ENCODE assay signal across 1 cellular context in genomic region chr6:34093206-34093605, GRCh38.
TF ChIP-seq lines count a peak whose summit lies in the region.

No MANE protein-coding gene starts in this region.

TF ChIP-seq in H1, 55 proteins besides CTCF, POLR2A, EP300 and RAD21:
- no peak for TF ChIP-seq TBP (IDR thresholded peaks at IDR 0.05; ENCODE audit: low read depth, low read length)
- TF ChIP-seq KDM4A (IDR thresholded peaks at IDR 0.05; ENCODE audit: low read depth, low read length, severe bottlenecking), result no peak
- TF ChIP-seq, protein P1, sequence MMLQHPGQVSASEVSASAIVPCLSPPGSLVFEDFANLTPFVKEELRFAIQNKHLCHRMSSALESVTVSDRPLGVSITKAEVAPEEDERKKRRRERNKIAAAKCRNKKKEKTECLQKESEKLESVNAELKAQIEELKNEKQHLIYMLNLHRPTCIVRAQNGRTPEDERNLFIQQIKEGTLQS (IDR thresholded peaks at IDR 0.05; ENCODE audit: insufficient read depth, low read depth, low read length), result no peak
- no peak for TF ChIP-seq MAFK (IDR thresholded peaks at IDR 0.05; ENCODE audit: low read depth, low read length)
- no peak for TF ChIP-seq NRF1 (IDR thresholded peaks at IDR 0.05; ENCODE audit: low read depth, low read length)
- no peak for TF ChIP-seq GABPA (IDR thresholded peaks at IDR 0.05; ENCODE audit: borderline replicate concordance, insufficient read depth, low read length)
- TF ChIP-seq EGR1 (IDR thresholded peaks at IDR 0.05; ENCODE audit: borderline replicate concordance, low read depth, low read length), result no peak
- no peak for TF ChIP-seq SP1 (IDR thresholded peaks at IDR 0.05; ENCODE audit: low read depth, low read length)
- TF ChIP-seq SUZ12 (IDR thresholded peaks at IDR 0.05; ENCODE audit: low read length), result no peak
- no peak for TF ChIP-seq TAF1 (IDR thresholded peaks at IDR 0.05; ENCODE audit: low read depth, low read length)
- no peak for TF ChIP-seq HDAC6 (IDR thresholded peaks at IDR 0.05; ENCODE audit: low read depth, low read length)
- no peak for TF ChIP-seq CTBP2 (IDR thresholded peaks at IDR 0.05; ENCODE audit: borderline replicate concordance, insufficient read depth, insufficient read length, low read length)
- no peak for TF ChIP-seq USF2 (IDR thresholded peaks at IDR 0.05; ENCODE audit: low read length)
- TF ChIP-seq JUND (IDR thresholded peaks at IDR 0.05; ENCODE audit: low read length), result no peak
- no peak for TF ChIP-seq CHD2 (IDR thresholded peaks at IDR 0.05; ENCODE audit: low read length)
- TF ChIP-seq CEBPB (IDR thresholded peaks at IDR 0.05; ENCODE audit: low read depth, low read length), result no peak
- no peak for TF ChIP-seq NANOG (IDR thresholded peaks at IDR 0.05; ENCODE audit: insufficient read depth, low read depth, low read length, poor library complexity, severe bottlenecking)
- no peak for TF ChIP-seq CHD1 (IDR thresholded peaks at IDR 0.05; ENCODE audit: low read depth, low read length)
- no peak for TF ChIP-seq POU5F1 (IDR thresholded peaks at IDR 0.05; ENCODE audit: low read depth, low read length)
- TF ChIP-seq TAF7 (optimal IDR thresholded peaks at IDR 0.05; ENCODE audit: borderline replicate concordance, low read depth, low read length), result no peak
